In genomic region chr5:78964889-78965288, GRCh38 we compare ENCODE assay signal across 8 cellular contexts. TPM values are rescaled to one million over a fixed set of nuclear protein-coding genes. Genes with fewer than 3 reads are reported as not detected.
DNase-seq lines count a peak whose midpoint lies in the region; ATAC-seq, FAIRE-seq and TF ChIP-seq lines count a peak whose summit lies in the region.

No MANE protein-coding gene starts in this region.

- BruUV-seq in HepG2 (replicated peaks; lab: Mats Ljungman, UMichigan), result no TSS peak

- POLR2A ChIA-PET in A549 (lab: Yijun Ruan, JAX), result no interaction called here
- POLR2A ChIA-PET in HepG2 (lab: Yijun Ruan, JAX), result interaction anchor here (1.1 kb wide), 1 partner anchor 21 kb away, joined by 3 read pairs; no protein-coding TSS in a partner anchor

- H3K9me3 ChIP-seq in A549 (no peaks in the 10 kb centered on the region), breast epithelium (no peaks in the 10 kb centered on the region), HepG2 (ENCODE audit: low read length) (no peaks in the 10 kb centered on the region)

- in situ Hi-C loops in HepG2 (cut with HindIII; ENCODE audit: extremely low pct_ligation_motif_present, low pct_unique_long_range_greater_than_20kb), result loop anchor here (5.0 kb wide), 1 partner anchor 68 kb away; no protein-coding TSS in a partner anchor

- H3K36me3 ChIP-seq in breast epithelium (no peaks in the 10 kb centered on the region), HepG2 (replicated peaks in 1 of 2; ENCODE audit: control insufficient read depth in 1 of 2, insufficient read depth in 2 of 2, low read length in 2 of 2) (peaks cover 14 to 61% of the 10 kb centered on the region in 2 experiments)

- no peak for TF ChIP-seq EP300 in A549 (IDR thresholded peaks at IDR 0.05)
- TF ChIP-seq EP300 in HepG2 (IDR thresholded peaks at IDR 0.05; ENCODE audit: low read depth in 2 of 2, low read length in 2 of 2), result no peak
- TF ChIP-seq EP300 in HepG2 (CRISPR knock-in tag; IDR thresholded peaks at IDR 0.05; ENCODE audit: borderline replicate concordance), result no peak

- H3K4me3 ChIP-seq in A549 (no peak overlapping the region), breast epithelium (no peak overlapping the region), HepG2 (replicated peaks in 1 of 3; ENCODE audit: insufficient read depth in 1 of 3, low read depth in 2 of 3, low read length in 3 of 3) (no peak overlapping the region)

- no peaks in the 10 kb centered on the region for H3K79me2 ChIP-seq in HepG2 (ENCODE audit: insufficient read depth, low read length)

- DNase-seq in A549 (ENCODE audit: low read depth in 1 of 2, low spot score in 1 of 2), result peak; percentile 38 to 77
- DNase-seq in NCI-H345 treated with DMSO at 0.1 percent for 48 hours (lab: John Stamatoyannopoulos, UW; ENCODE audit: unreplicated experiment), result peak; percentile 33
- DNase-seq in breast epithelium (ENCODE audit: low spot score in 2 of 2), result no peak
- DNase-seq in HepG2 (ENCODE audit: low spot score), result peak; percentile 69
- DNase-seq in activated CD4-positive, CD25-positive, alpha-beta regulatory T cell (lab: John Stamatoyannopoulos, UW), result no peak
- no peak for DNase-seq in stimulated activated naive CD8-positive, alpha-beta T cell treated with anti-CD3 and anti-CD28 coated beads, Interleukin-15, Interleukin-2, amounts not matched to agents 100 U/mL and 50 U/mL, for 24 hours

- TF ChIP-seq POLR2A in A549 (IDR thresholded peaks at IDR 0.05; ENCODE audit: low read length) (no peak), breast epithelium (IDR thresholded peaks at IDR 0.05) (no peak), HepG2 (IDR thresholded peaks at IDR 0.05; ENCODE audit: insufficient read depth in 1 of 2, low read depth in 2 of 2, low read length in 2 of 2) (no peak)

- WGBS in A549 (ENCODE audit: missing lambda C conversion rate), result 22% methylated on average over 2 of the region's 2 CpGs
- 94% methylated on average over 2 of the region's 2 CpGs for WGBS in HepG2 (ENCODE audit: low lambda C conversion rate)

- H3K9ac ChIP-seq in HepG2 (ENCODE audit: insufficient read depth, low read depth, low read length), result no peak overlapping the region

- H3K27me3 ChIP-seq in breast epithelium, result no peaks in the 10 kb centered on the region
- no peaks in the 10 kb centered on the region for H3K27me3 ChIP-seq in HepG2 (ENCODE audit: control insufficient read depth in 1 of 2, insufficient read depth in 2 of 2, low read length in 2 of 2)

- no peaks in the 10 kb centered on the region for H4K20me1 ChIP-seq in HepG2 (ENCODE audit: insufficient read depth, low read length)

- H3K4me1 ChIP-seq in A549, result no peaks in the 10 kb centered on the region
- H3K4me1 ChIP-seq in breast epithelium, result no peaks in the 10 kb centered on the region
- peaks cover 10% of the 10 kb centered on the region for H3K4me1 ChIP-seq in HepG2 (ENCODE audit: insufficient read depth, low read length)

- peak; percentile 90 to 92 for ATAC-seq in A549
- peak; percentile 69 for ATAC-seq in GM18858 (IDR thresholded peaks at IDR 0.05; ENCODE audit: unreplicated experiment)
- peak; percentile 82 for ATAC-seq in HepG2
- ATAC-seq in stimulated activated naive CD8-positive, alpha-beta T cell treated with anti-CD3 and anti-CD28 coated beads, Interleukin-15, Interleukin-2, amounts not matched to agents 100 U/mL and 50 U/mL, for 24 hours, result no peak
- ATAC-seq in HG03196 (IDR thresholded peaks at IDR 0.05; ENCODE audit: unreplicated experiment), result no peak

- intact Hi-C loops in breast epithelium (cut with DNase I; ENCODE audit: low total_unique reads) (no loop called here), HepG2 (cut with micrococcal nuclease; ENCODE audit: unreplicated experiment) (loop anchor here (1.0 kb wide), 1 partner anchor 65 kb away; no protein-coding TSS in a partner anchor)

- TF ChIP-seq CTCF in A549 (IDR thresholded peaks at IDR 0.05) (peak; percentile 84), breast epithelium (IDR thresholded peaks at IDR 0.05) (peak in 2 of 3 donors; percentile 56 to 64), HepG2 (CRISPR knock-in tag; IDR thresholded peaks at IDR 0.05) (peak; percentile 73)

- H3K27ac ChIP-seq in A549, result no peak overlapping the region
- H3K27ac ChIP-seq in breast epithelium, result no peak overlapping the region
- H3K27ac ChIP-seq in HepG2 (ENCODE audit: extremely low read length, insufficient read depth, low read length), result no peak overlapping the region

- H3K4me2 ChIP-seq in A549 (no peak overlapping the region), HepG2 (ENCODE audit: low read depth, low read length) (no peak overlapping the region)

- CTCF ChIA-PET in A549 (lab: Yijun Ruan, JAX), result interaction anchor here (0.5 to 5.9 kb wide), 43 partner anchors 9 to 696 kb away, joined by 3 to 47 read pairs (median 4); partner anchors contain the start of gene SCAMP1
- CTCF ChIA-PET in HepG2 (lab: Yijun Ruan, JAX; ENCODE audit: low intra/inter-chr PET ratio, low total read pairs), result interaction anchor here (1.2 kb wide), 1 partner anchor 65 kb away, joined by 6 read pairs; no protein-coding TSS in a partner anchor

- FAIRE-seq in A549 (lab: Jason Lieb, UNC) (peak; percentile 88), HepG2 (lab: Jason Lieb, UNC) (peak; percentile 26)

- TF ChIP-seq RAD21 in A549 (conservative IDR thresholded peaks at IDR 0.05 in 1 of 2, IDR thresholded peaks at IDR 0.05 in 1 of 2) (peak; percentile 89 to 93), HepG2 (CRISPR knock-in tag; IDR thresholded peaks at IDR 0.05) (no peak)

- H2AFZ ChIP-seq in HepG2 (ENCODE audit: low read length), result no peak overlapping the region

TF ChIP-seq in A549, 52 proteins besides CTCF, POLR2A, EP300 and RAD21:
- peak; percentile 88 for TF ChIP-seq SMC3 (IDR thresholded peaks at IDR 0.05)
- TF ChIP-seq BCL3 (IDR thresholded peaks at IDR 0.05), result no peak

TF ChIP-seq in HepG2, 621 proteins besides CTCF, POLR2A, EP300 and RAD21 (continues in another document):
- TF ChIP-seq FOXC1 (CRISPR knock-in tag; IDR thresholded peaks at IDR 0.05; ENCODE audit: borderline replicate concordance) (no peak), SAP130 (CRISPR knock-in tag; IDR thresholded peaks at IDR 0.05; ENCODE audit: low read depth) (0 out of 2 replicates have a peak, but pooled peaks have one; percentile 13), SUZ12 (IDR thresholded peaks at IDR 0.05; ENCODE audit: low read depth, low read length) (no peak), ZNF710 (CRISPR knock-in tag; IDR thresholded peaks at IDR 0.05; ENCODE audit: borderline replicate concordance) (no peak), GFI1 (CRISPR knock-in tag; IDR thresholded peaks at IDR 0.05; ENCODE audit: borderline replicate concordance) (no peak), CEBPG (CRISPR knock-in tag; IDR thresholded peaks at IDR 0.05) (peak; percentile 20; the same call in 1 of the 2 replicates), IKZF1 (IDR thresholded peaks at IDR 0.05) (no peak)

RNA-seq across cellular contexts. Expression of gene ARSB, which starts 20.2 kb away (rescaled TPM):
- polyA plus RNA-seq in A549 (2011; rRNA removed) (13.4 and 17.4 TPM in 2 replicates), A549 (2017; fragmentation: RNase III; extraction: RNeasy Plus Mini Kit Qiagen cat#74134 plus additional on column Dnase treatment) (7.6 to 8.6 TPM (median 8.4 TPM) in 3 replicates), HepG2 (2011; rRNA removed) (60.8 and 66.4 TPM in 2 replicates)
- 5.6 and 8.1 TPM in 2 replicates for polyA plus RNA-seq in A549 (2012; cell fraction: cytosol; rRNA removed)
- polyA plus RNA-seq in A549 (2012; cell fraction: nucleus; rRNA removed), result 5.0 and 5.1 TPM in 2 replicates
- polyA minus RNA-seq in A549 (2011; rRNA and poly(A)+ RNA removed), result 16.3 and 19.0 TPM in 2 replicates
- total RNA-seq in breast epithelium (10 to 100 TPM in 1 of 3 donors, 1 to 10 TPM in 2; 9.8 to 17.6 (median 10.0) TPM), HepG2 (2016; rRNA removed; fragmentation: Illumina TruSeq; extraction: Trizol) (29.5 and 52.6 TPM in 2 replicates)
- 31.9 and 35.6 TPM in 2 replicates for total RNA-seq in HepG2 (2016; cell fraction: cytosol; rRNA removed; fragmentation: Illumina TruSeq; extraction: Trizol; ENCODE audit: low read depth)
- total RNA-seq in HepG2 (2016; cell fraction: insoluble cytoplasmic fraction; rRNA removed; fragmentation: Illumina TruSeq; extraction: Trizol), result 27.5 and 50.9 TPM in 2 replicates
- total RNA-seq in HepG2 (2016; cell fraction: membrane; rRNA removed; fragmentation: Illumina TruSeq; extraction: Trizol), result 31.2 TPM in 2 replicates
- total RNA-seq in HepG2 (2016; cell fraction: nucleus; rRNA removed; fragmentation: Illumina TruSeq; extraction: Trizol), result 68.6 and 68.7 TPM in 2 replicates
- 47.7 and 50.6 TPM in 2 replicates for polyA plus RNA-seq in HepG2 (2011; cell fraction: cytosol; rRNA removed)
- polyA plus RNA-seq in HepG2 (2011; cell fraction: nucleus; rRNA removed), result 32.8 and 34.4 TPM in 2 replicates
- 36.1 and 38.1 TPM in 2 replicates for polyA plus RNA-seq in HepG2 (2012)
- 6.9 and 7.3 TPM in 2 replicates for polyA plus RNA-seq in HepG2 (2016; cell fraction: cytosol; fragmentation: Illumina TruSeq; extraction: Trizol; ENCODE audit: low read depth)
- 20.7 and 24.7 TPM in 2 replicates for polyA plus RNA-seq in HepG2 (2016; cell fraction: insoluble cytoplasmic fraction; fragmentation: Illumina TruSeq; extraction: Trizol; ENCODE audit: low read depth)
- 10.7 and 11.5 TPM in 2 replicates for polyA plus RNA-seq in HepG2 (2016; cell fraction: membrane; fragmentation: Illumina TruSeq; extraction: Trizol; ENCODE audit: low read depth)
- 62.9 and 65.1 TPM in 2 replicates for polyA plus RNA-seq in HepG2 (2016; cell fraction: nucleus; fragmentation: Illumina TruSeq; extraction: Trizol; ENCODE audit: insufficient read depth, low read depth)
- 13.2 and 89.5 TPM in 2 replicates for polyA minus RNA-seq in HepG2 (2011; rRNA and poly(A)+ RNA removed; ENCODE audit: low replicate concordance)
- 71.8 and 79.4 TPM in 2 replicates for polyA minus RNA-seq in HepG2 (2011; cell fraction: cytosol; rRNA and poly(A)+ RNA removed)
- polyA minus RNA-seq in HepG2 (2011; cell fraction: nucleus; rRNA and poly(A)+ RNA removed), result 74.4 and 82.4 TPM in 2 replicates

Comparison
In these comparisons a context has a peak if more than half of its experiments do, and no peak if none do; other contexts are left out.
1. ATAC-seq: peak in A549 (2 of 2), GM18858 (single experiment) and HepG2 (single experiment); none in stimulated activated naive CD8-positive, alpha-beta T cell treated with anti-CD3 and anti-CD28 coated beads, Interleukin-15, Interleukin-2, amounts not matched to agents 100 U/mL and 50 U/mL, for 24 hours (single experiment) and HG03196 (single experiment).
2. DNase-seq: peak in A549 (2 of 2), NCI-H345 treated with DMSO at 0.1 percent for 48 hours (single experiment) and HepG2 (single experiment); none in breast epithelium (0 of 2), activated CD4-positive, CD25-positive, alpha-beta regulatory T cell (0 of 4) and stimulated activated naive CD8-positive, alpha-beta T cell treated with anti-CD3 and anti-CD28 coated beads, Interleukin-15, Interleukin-2, amounts not matched to agents 100 U/mL and 50 U/mL, for 24 hours (single experiment).
3. Of the 38 proteins assayed by ChIP-seq in both HepG2 and A549: peak only in HepG2: none; only in A549: RAD21; in both: CTCF and SMC3; in neither: 35.
4. Peak in every context shown above with its lines, with median percentiles within 50 percentile points of each other: CTCF ChIP-seq.